ENCODE assay signal across 8 cellular contexts in genomic region chr15:55513621-55514413, GRCh38. TPM values are rescaled to one million over a fixed set of nuclear protein-coding genes. Genes with fewer than 3 reads are reported as not detected.
A peak's percentile ranks its signal among the peaks of the same experiment; 100 is the strongest.
DNase-seq lines count a peak whose midpoint lies in the region; TF ChIP-seq lines count a peak whose summit lies in the region.
"Not testable (repeated sequence)": the region's sequence is repeated elsewhere in the genome, so short reads cannot be mapped to it uniquely, and the experiment has no call there.

No MANE protein-coding gene starts in this region.

- 69 to 79% (median 76%) methylated on average over 28 to 29 of the region's 29 CpGs for WGBS in adrenal gland, 4 donors

- H3K4me1 ChIP-seq in A673 (ENCODE audit: insufficient read depth, low read length, poor library complexity, severe bottlenecking); OCI-LY3 (ENCODE audit: low read length); adrenal gland (replicated peaks in 1 of 2); parathyroid adenoma: not testable (repeated sequence)

- H3K27ac ChIP-seq in A673 (ENCODE audit: low read depth, low read length, poor library complexity, severe bottlenecking); HL-60 (replicated peaks); OCI-LY3 (ENCODE audit: low read length); adrenal gland; parathyroid adenoma: not testable (repeated sequence)

- peak; percentile 57 for TF ChIP-seq CTCF in A673 (conservative IDR thresholded peaks at IDR 0.05; ENCODE audit: low read depth, low read length)
- peak; percentile 36 for TF ChIP-seq CTCF in HL-60 (IDR thresholded peaks at IDR 0.05; ENCODE audit: insufficient read depth, low read length)
- peak; percentile 64 for TF ChIP-seq CTCF in OCI-LY3 (IDR thresholded peaks at IDR 0.05; ENCODE audit: low read depth, low read length)
- peak in 4 of 6 experiments; percentile 16 to 23 (median 18) for TF ChIP-seq CTCF in adrenal gland (IDR thresholded peaks at IDR 0.05)
- peak; percentile 29 for TF ChIP-seq CTCF in parathyroid adenoma (IDR thresholded peaks at IDR 0.05)

- not testable (repeated sequence) for H2AFZ ChIP-seq in OCI-LY3 (ENCODE audit: low read depth, low read length); parathyroid adenoma

- not testable (repeated sequence) for H4K20me1 ChIP-seq in OCI-LY3 (ENCODE audit: insufficient read depth, low read length)

- not testable (repeated sequence) for TF ChIP-seq POLR2A in adrenal gland (IDR thresholded peaks at IDR 0.05)

- BruUV-seq in A673 (replicated peaks; lab: Mats Ljungman, UMichigan), result not testable (repeated sequence)

- not testable (repeated sequence) for H3K27me3 ChIP-seq in A673 (replicated peaks; ENCODE audit: insufficient read depth, low read depth, low read length, poor library complexity); HL-60 (ENCODE audit: insufficient read depth, poor library complexity, severe bottlenecking); OCI-LY3 (ENCODE audit: low read depth, low read length); adrenal gland; parathyroid adenoma (ENCODE audit: control insufficient read depth, insufficient read depth, low read length)

- not testable (repeated sequence) for H3K79me2 ChIP-seq in OCI-LY3 (ENCODE audit: low read length); parathyroid adenoma

- DNase-seq in A673 (ENCODE audit: low spot score), result peak; percentile 59
- peak; percentile 42 for DNase-seq in ELF-1 (ENCODE audit: low read depth, low spot score)
- not testable (repeated sequence) for DNase-seq in HL-60 (ENCODE audit: low read depth in 1 of 2, low spot score in 1 of 2); adrenal gland
- peak; percentile 10 for DNase-seq in fibroblast of gingiva (ENCODE audit: low read depth)
- DNase-seq in islet precursor cell, result peak; percentile 64

- intact Hi-C loops in A673 (cut with micrococcal nuclease; ENCODE audit: unreplicated experiment); adrenal gland (cut with DNase I): not testable (repeated sequence)

- H3K9ac ChIP-seq in OCI-LY3 (ENCODE audit: low read length); parathyroid adenoma: not testable (repeated sequence)

- not testable (repeated sequence) for H3K4me3 ChIP-seq in A673 (ENCODE audit: low read depth, low read length, poor library complexity, severe bottlenecking); HL-60 (replicated peaks; ENCODE audit: insufficient read depth, low read length); OCI-LY3 (ENCODE audit: low read length); adrenal gland; parathyroid adenoma (ENCODE audit: low read depth, low read length)

- CTCF ChIA-PET in A673 (lab: Charles Lee), result not testable (repeated sequence)

- H3K36me3 ChIP-seq in A673 (ENCODE audit: insufficient read depth, low read length, poor library complexity, severe bottlenecking); OCI-LY3 (replicated peaks; ENCODE audit: low read depth, low read length); adrenal gland (replicated peaks in 1 of 2); parathyroid adenoma (ENCODE audit: control insufficient read depth, insufficient read depth, low read length): not testable (repeated sequence)

- H3K9me3 ChIP-seq in A673 (ENCODE audit: low read depth, low read length, poor library complexity, severe bottlenecking); OCI-LY3 (ENCODE audit: insufficient read depth, low read length); adrenal gland (replicated peaks in 1 of 3); parathyroid adenoma (ENCODE audit: control insufficient read depth, low read length): not testable (repeated sequence)

- POLR2A ChIA-PET in A673 (lab: Charles Lee; ENCODE audit: low non-redundant PET), result not testable (repeated sequence)

- H3K4me2 ChIP-seq in OCI-LY3 (ENCODE audit: low read length), result peak overlapping the region; percentile 25; the same call in 1 of the 2 replicates
- H3K4me2 ChIP-seq in parathyroid adenoma (ENCODE audit: low read length), result not testable (repeated sequence)

RNA-seq across cellular contexts. Expression of gene DNAAF4, which starts 5.8 kb away (rescaled TPM):
- total RNA-seq in A673 (2021) (3.3 and 4.3 TPM in 2 replicates), adrenal gland (1 to 10 TPM in 6 of 8 donors, under 1 TPM in 1, not detected in 1; 0.63 to 2.5 (median 1.8) TPM)
- polyA plus RNA-seq in adrenal gland, result 1 to 10 TPM; 3.7 to 6.4 (median 4.3) TPM
